Comparison of ENCODE assay signal across 21 cellular contexts in genomic region chr18:22604986-22605421, GRCh38.
A peak's percentile ranks its signal among the peaks of the same experiment; 100 is the strongest.
DNase-seq lines count a peak whose midpoint lies in the region; ATAC-seq, FAIRE-seq and TF ChIP-seq lines count a peak whose summit lies in the region.
"Had no signal": no experiment of that assay in that cellular context is flagged by ENCODE, and none has a peak within 500 bp of the region (broad histone marks: within the 10 kb centered on the region; RNA-seq: fewer than 3 reads in every experiment).

No MANE protein-coding gene starts in this region.

- TF ChIP-seq CTCF in A549 (IDR thresholded peaks at IDR 0.05): no peak
- TF ChIP-seq CTCF in esophagus muscularis mucosa (IDR thresholded peaks at IDR 0.05): no peak
- TF ChIP-seq CTCF in prostate gland (IDR thresholded peaks at IDR 0.05): no peak
- no peak for TF ChIP-seq CTCF in CD4-positive, alpha-beta T cell (IDR thresholded peaks at IDR 0.05)

- no peak for TF ChIP-seq RAD21 in A549 (conservative IDR thresholded peaks at IDR 0.05 in 1 of 2, IDR thresholded peaks at IDR 0.05 in 1 of 2)

- no peak for ATAC-seq in A549
- no peak for ATAC-seq in CD4-positive, alpha-beta T cell (ENCODE audit: poor library complexity)
- no peak for ATAC-seq in GM21367 (IDR thresholded peaks at IDR 0.05; ENCODE audit: unreplicated experiment)
- ATAC-seq: activated naive CD8-positive, alpha-beta T cell treated with anti-CD3 and anti-CD28 coated beads, Interleukin-2, amount 50 U/mL, for 24 hours; naive thymus-derived CD4-positive, alpha-beta T cell; T-cell had no signal

- DNase-seq in A549 (ENCODE audit: low read depth in 1 of 2, low spot score in 1 of 2): no peak
- peak; percentile 53 for DNase-seq in NCI-H226
- no peak for DNase-seq in esophagus muscularis mucosa (ENCODE audit: extremely low spot score)
- DNase-seq in prostate gland (ENCODE audit: low spot score): peak; percentile 12
- DNase-seq in stimulated activated CD4-positive, alpha-beta T cell treated with anti-CD3 and anti-CD28 coated beads, Interleukin-1b, Interleukin-23, amount 100 ng/mL, for 48 hours: no peak
- DNase-seq in T-helper 1 cell: no peak
- no peak for DNase-seq in CD4-positive, alpha-beta T cell
- DNase-seq: activated CD4-positive, alpha-beta T cell treated with anti-CD3 and anti-CD28 coated beads for 48 hours; activated effector memory CD4-positive, alpha-beta T cell treated with Interleukin-2 at 50 U/mL for 16 hours; activated naive CD8-positive, alpha-beta T cell treated with anti-CD3 and anti-CD28 coated beads, Interleukin-2, amount 50 U/mL, for 24 hours; COR-L47; DND-41; effector CD4-positive, alpha-beta T cell; naive thymus-derived CD4-positive, alpha-beta T cell; NCI-H69; stimulated activated CD4-positive, alpha-beta T cell treated with anti-CD3 and anti-CD28 coated beads, Interleukin-4, amount 100 ng/mL, for 24 hours; T-cell had no signal

- peak overlapping the region; percentile 23; the same call in 1 of the 3 replicates for H3K4me2 ChIP-seq in A549
- H3K4me2 ChIP-seq: KMS-11, smooth muscle cell had no signal

- POLR2A ChIA-PET in A549 (lab: Yijun Ruan, JAX): no interaction called here
- POLR2A ChIA-PET in CD4-positive, alpha-beta T cell (lab: Charles Lee): no interaction called here

- H3K4me3 Mint-ChIP-seq in CD4-positive, alpha-beta T cell: no peak overlapping the region
- H3K4me3 Mint-ChIP-seq: activated naive CD8-positive, alpha-beta T cell treated with anti-CD3 and anti-CD28 coated beads, Interleukin-2, amount 50 U/mL, for 24 hours; central memory CD8-positive, alpha-beta T cell; naive thymus-derived CD4-positive, alpha-beta T cell; T-cell had no signal

- H3K9me3 ChIP-seq in A549: no peaks in the 10 kb centered on the region
- H3K9me3 ChIP-seq in esophagus muscularis mucosa: no peaks in the 10 kb centered on the region
- H3K9me3 ChIP-seq in prostate gland: no peaks in the 10 kb centered on the region
- no peaks in the 10 kb centered on the region for H3K9me3 ChIP-seq in CD4-positive, alpha-beta T cell (ENCODE audit: control insufficient read depth, low read length)

- no peaks in the 10 kb centered on the region for H3K36me3 Mint-ChIP-seq in CD4-positive, alpha-beta T cell (ENCODE audit: low read depth)
- H3K36me3 Mint-ChIP-seq: naive thymus-derived CD4-positive, alpha-beta T cell; T-cell had no signal

- H3K4me3 ChIP-seq in A549: no peak overlapping the region
- H3K4me3 ChIP-seq in esophagus muscularis mucosa: no peak overlapping the region
- no peak overlapping the region for H3K4me3 ChIP-seq in prostate gland
- H3K4me3 ChIP-seq: smooth muscle cell had no signal

- H3K4me1 ChIP-seq in A549 (peaks cover 19% of the 10 kb centered on the region), esophagus muscularis mucosa (peaks cover 15 to 50% (median 37%) of the 10 kb centered on the region in 4 donors), prostate gland (replicated peaks) (peaks cover 4% of the 10 kb centered on the region)

- TF ChIP-seq EP300 in A549 (IDR thresholded peaks at IDR 0.05) (no peak), esophagus muscularis mucosa (IDR thresholded peaks at IDR 0.05) (no peak)

- H3K36me3 ChIP-seq in esophagus muscularis mucosa (no peaks in the 10 kb centered on the region), prostate gland (no peaks in the 10 kb centered on the region)

- no peaks in the 10 kb centered on the region for H3K27me3 Mint-ChIP-seq in CD4-positive, alpha-beta T cell

- intact Hi-C loops in esophagus muscularis mucosa (cut with DNase I) (no loop called here), prostate gland (cut with DNase I) (loop anchor here (10.0 kb wide), 1 partner anchor 80 kb away; no protein-coding TSS in a partner anchor)
- intact Hi-C loops in CD4-positive, alpha-beta T cell (cut with DNase I, micrococcal nuclease): loop anchor here in 1 of 2 experiments (10.0 kb wide), 1 partner anchor 60 kb away; no protein-coding TSS in a partner anchor

- no peak overlapping the region for H3K27ac Mint-ChIP-seq in CD4-positive, alpha-beta T cell
- H3K27ac Mint-ChIP-seq: activated naive CD8-positive, alpha-beta T cell treated with anti-CD3 and anti-CD28 coated beads, Interleukin-2, amount 50 U/mL, for 24 hours; naive thymus-derived CD4-positive, alpha-beta T cell; T-cell had no signal

- no peaks in the 10 kb centered on the region for H3K27me3 ChIP-seq in esophagus muscularis mucosa
- no peaks in the 10 kb centered on the region for H3K27me3 ChIP-seq in prostate gland (replicated peaks; ENCODE audit: insufficient read depth)
- no peaks in the 10 kb centered on the region for H3K27me3 ChIP-seq in CD4-positive, alpha-beta T cell (ENCODE audit: control insufficient read depth, insufficient read depth, low read length)

- peaks cover 3% of the 10 kb centered on the region for H3K9me3 Mint-ChIP-seq in CD4-positive, alpha-beta T cell
- H3K9me3 Mint-ChIP-seq: activated naive CD8-positive, alpha-beta T cell treated with anti-CD3 and anti-CD28 coated beads, Interleukin-2, amount 50 U/mL, for 24 hours; central memory CD8-positive, alpha-beta T cell had no signal

- 56% methylated on average over 3 of the region's 3 CpGs for WGBS in A549 (ENCODE audit: missing lambda C conversion rate)
- WGBS in esophagus muscularis mucosa: 49% methylated on average over 3 of the region's 3 CpGs
- WGBS in prostate gland: 25% methylated on average over 3 of the region's 3 CpGs

- H3K4me1 Mint-ChIP-seq in CD4-positive, alpha-beta T cell (ENCODE audit: low read depth): no peaks in the 10 kb centered on the region
- H3K4me1 Mint-ChIP-seq: activated naive CD8-positive, alpha-beta T cell treated with anti-CD3 and anti-CD28 coated beads, Interleukin-2, amount 50 U/mL, for 24 hours; central memory CD8-positive, alpha-beta T cell; naive thymus-derived CD4-positive, alpha-beta T cell; T-cell had no signal

- FAIRE-seq in A549 (lab: Jason Lieb, UNC): no peak

- CTCF ChIA-PET in A549 (lab: Yijun Ruan, JAX): interaction anchor here (1.0 kb wide), 1 partner anchor 32 kb away, joined by 3 read pairs; no protein-coding TSS in a partner anchor
- CTCF ChIA-PET in CD4-positive, alpha-beta T cell (lab: Charles Lee): no interaction called here

- TF ChIP-seq POLR2A in A549 (IDR thresholded peaks at IDR 0.05; ENCODE audit: low read length): no peak
- TF ChIP-seq POLR2A in esophagus muscularis mucosa (IDR thresholded peaks at IDR 0.05; ENCODE audit: low read depth): no peak
- no peak for TF ChIP-seq POLR2A in prostate gland (IDR thresholded peaks at IDR 0.05)

- H3K27ac ChIP-seq in A549 (peak overlapping the region in 1 of 2 experiments; percentile 50; a peak in 1 of 6 replicates), esophagus muscularis mucosa (replicated peaks in 1 of 4) (peak overlapping the region in 3 of 4 donors; percentile 43 to 62 (median 47)), prostate gland (peak overlapping the region in 1 of 2 donors; percentile 33)
- no peak overlapping the region for H3K27ac ChIP-seq in CD4-positive, alpha-beta T cell (ENCODE audit: low read depth, low read length)
- H3K27ac ChIP-seq: KMS-11 had no signal

TF ChIP-seq in A549, 52 proteins besides CTCF, POLR2A, EP300 and RAD21:
- TF ChIP-seq POLR2AphosphoS2 (conservative IDR thresholded peaks at IDR 0.05; ENCODE audit: low read length) (no peak), HOXB13 (CRISPR knock-in tag; IDR thresholded peaks at IDR 0.05; ENCODE audit: low read depth) (no peak), HOXB5 (CRISPR knock-in tag; IDR thresholded peaks at IDR 0.05) (no peak), JUNB (IDR thresholded peaks at IDR 0.05) (no peak), ZC3H11A (IDR thresholded peaks at IDR 0.05) (no peak), MYC (IDR thresholded peaks at IDR 0.05; ENCODE audit: borderline replicate concordance, low read length) (no peak), CBX2 (IDR thresholded peaks at IDR 0.05; ENCODE audit: borderline replicate concordance, low read depth) (no peak), CHD4 (IDR thresholded peaks at IDR 0.05; ENCODE audit: borderline replicate concordance) (no peak)
- TF ChIP-seq, protein P1, sequence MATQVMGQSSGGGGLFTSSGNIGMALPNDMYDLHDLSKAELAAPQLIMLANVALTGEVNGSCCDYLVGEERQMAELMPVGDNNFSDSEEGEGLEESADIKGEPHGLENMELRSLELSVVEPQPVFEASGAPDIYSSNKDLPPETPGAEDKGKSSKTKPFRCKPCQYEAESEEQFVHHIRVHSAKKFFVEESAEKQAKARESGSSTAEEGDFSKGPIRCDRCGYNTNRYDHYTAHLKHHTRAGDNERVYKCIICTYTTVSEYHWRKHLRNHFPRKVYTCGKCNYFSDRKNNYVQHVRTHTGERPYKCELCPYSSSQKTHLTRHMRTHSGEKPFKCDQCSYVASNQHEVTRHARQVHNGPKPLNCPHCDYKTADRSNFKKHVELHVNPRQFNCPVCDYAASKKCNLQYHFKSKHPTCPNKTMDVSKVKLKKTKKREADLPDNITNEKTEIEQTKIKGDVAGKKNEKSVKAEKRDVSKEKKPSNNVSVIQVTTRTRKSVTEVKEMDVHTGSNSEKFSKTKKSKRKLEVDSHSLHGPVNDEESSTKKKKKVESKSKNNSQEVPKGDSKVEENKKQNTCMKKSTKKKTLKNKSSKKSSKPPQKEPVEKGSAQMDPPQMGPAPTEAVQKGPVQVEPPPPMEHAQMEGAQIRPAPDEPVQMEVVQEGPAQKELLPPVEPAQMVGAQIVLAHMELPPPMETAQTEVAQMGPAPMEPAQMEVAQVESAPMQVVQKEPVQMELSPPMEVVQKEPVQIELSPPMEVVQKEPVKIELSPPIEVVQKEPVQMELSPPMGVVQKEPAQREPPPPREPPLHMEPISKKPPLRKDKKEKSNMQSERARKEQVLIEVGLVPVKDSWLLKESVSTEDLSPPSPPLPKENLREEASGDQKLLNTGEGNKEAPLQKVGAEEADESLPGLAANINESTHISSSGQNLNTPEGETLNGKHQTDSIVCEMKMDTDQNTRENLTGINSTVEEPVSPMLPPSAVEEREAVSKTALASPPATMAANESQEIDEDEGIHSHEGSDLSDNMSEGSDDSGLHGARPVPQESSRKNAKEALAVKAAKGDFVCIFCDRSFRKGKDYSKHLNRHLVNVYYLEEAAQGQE (IDR thresholded peaks at IDR 0.05): no peak
- TF ChIP-seq, protein P2, sequence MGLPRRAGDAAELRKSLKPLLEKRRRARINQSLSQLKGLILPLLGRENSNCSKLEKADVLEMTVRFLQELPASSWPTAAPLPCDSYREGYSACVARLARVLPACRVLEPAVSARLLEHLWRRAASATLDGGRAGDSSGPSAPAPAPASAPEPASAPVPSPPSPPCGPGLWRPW (IDR thresholded peaks at IDR 0.05): no peak

Comparison
In these comparisons a context has a peak if more than half of its experiments do, and no peak if none do; other contexts are left out.
1. DNase-seq: peak in NCI-H226 (single experiment) and prostate gland (single experiment); none in A549 (0 of 2), esophagus muscularis mucosa (single experiment), stimulated activated CD4-positive, alpha-beta T cell treated with anti-CD3 and anti-CD28 coated beads, Interleukin-1b, Interleukin-23, amount 100 ng/mL, for 48 hours (single experiment), T-helper 1 cell (0 of 5) and CD4-positive, alpha-beta T cell (0 of 10).